In the genomic region with DNA sequence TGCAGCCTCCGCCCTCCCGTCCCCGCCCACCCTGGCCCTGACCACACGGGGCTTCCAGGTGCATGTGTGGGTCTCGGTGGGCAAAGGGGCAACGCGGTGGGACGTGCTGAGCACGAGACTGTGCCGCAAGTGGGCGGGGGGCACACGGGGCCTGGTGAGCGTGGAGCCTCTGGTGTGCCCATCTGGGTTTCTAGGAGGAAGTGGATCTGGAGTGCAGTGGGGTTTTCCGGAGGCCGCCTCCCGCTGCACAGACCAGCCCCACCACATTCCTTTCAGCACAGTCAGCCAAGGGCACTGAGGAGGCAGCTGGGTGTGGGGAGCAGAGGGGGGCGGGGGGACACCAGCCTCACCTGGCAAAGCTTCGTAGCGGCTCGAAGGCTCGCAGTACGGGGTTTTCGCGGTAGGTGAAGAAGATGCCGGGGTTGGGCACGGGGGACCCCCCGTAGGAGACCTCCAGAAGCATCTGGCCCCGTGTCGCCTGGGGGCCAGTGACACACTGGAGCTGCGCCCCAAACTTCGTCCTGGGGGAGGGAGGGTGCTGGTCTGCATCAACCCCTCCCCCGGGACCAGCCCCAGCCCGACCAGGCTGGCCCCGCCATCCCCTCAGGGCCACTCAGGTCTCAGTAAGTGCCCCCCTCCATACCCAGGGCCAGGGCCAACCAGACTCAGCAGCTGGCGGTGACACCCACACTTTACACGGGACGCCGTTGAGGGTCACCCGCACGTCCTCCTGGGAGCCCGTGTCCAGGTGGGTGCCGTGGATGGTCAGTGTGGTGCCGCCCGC, we compare ENCODE assay signal across 1 cellular context.
TF ChIP-seq lines count a peak whose summit lies in the region.

No MANE protein-coding gene starts in this region.

TF ChIP-seq in HepG2, 621 proteins besides CTCF, POLR2A, EP300 and RAD21:
- TF ChIP-seq AGO2 (optimal IDR thresholded peaks at IDR 0.05; ENCODE audit: low read depth, low read length) (peak; percentile 30), ZFYVE20 (CRISPR knock-in tag; IDR thresholded peaks at IDR 0.05; ENCODE audit: borderline replicate concordance, low read depth) (no peak)
- TF ChIP-seq, protein P1, sequence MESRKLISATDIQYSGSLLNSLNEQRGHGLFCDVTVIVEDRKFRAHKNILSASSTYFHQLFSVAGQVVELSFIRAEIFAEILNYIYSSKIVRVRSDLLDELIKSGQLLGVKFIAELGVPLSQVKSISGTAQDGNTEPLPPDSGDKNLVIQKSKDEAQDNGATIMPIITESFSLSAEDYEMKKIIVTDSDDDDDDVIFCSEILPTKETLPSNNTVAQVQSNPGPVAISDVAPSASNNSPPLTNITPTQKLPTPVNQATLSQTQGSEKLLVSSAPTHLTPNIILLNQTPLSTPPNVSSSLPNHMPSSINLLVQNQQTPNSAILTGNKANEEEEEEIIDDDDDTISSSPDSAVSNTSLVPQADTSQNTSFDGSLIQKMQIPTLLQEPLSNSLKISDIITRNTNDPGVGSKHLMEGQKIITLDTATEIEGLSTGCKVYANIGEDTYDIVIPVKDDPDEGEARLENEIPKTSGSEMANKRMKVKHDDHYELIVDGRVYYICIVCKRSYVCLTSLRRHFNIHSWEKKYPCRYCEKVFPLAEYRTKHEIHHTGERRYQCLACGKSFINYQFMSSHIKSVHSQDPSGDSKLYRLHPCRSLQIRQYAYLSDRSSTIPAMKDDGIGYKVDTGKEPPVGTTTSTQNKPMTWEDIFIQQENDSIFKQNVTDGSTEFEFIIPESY (CRISPR knock-in tag; IDR thresholded peaks at IDR 0.05), result peak; percentile 50; the same call in 1 of the 2 replicates
